ENCODE assay signal across 11 cellular contexts in the genomic region with DNA sequence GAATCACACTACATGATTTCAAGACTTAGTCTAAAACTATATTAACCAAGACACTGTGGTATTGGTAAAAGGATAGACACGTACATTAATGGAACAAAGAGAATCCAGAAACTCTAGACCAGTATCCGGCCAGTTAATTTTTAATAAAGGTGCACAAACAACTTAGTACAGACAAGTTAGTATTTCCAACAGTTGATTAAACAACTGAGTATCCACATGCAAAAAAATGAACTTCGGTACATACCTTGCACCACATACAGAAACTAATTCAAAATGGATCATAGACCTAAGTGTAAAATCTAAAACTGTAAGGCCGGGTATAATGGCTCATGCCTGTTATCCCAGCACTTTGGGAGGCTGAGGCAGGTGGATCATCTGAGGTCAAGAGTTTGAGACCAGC.
"Had no signal": no experiment of that assay in that cellular context is flagged by ENCODE, and none has a peak within 500 bp of the region (broad histone marks: within the 10 kb centered on the region; RNA-seq: fewer than 3 reads in every experiment).

No MANE protein-coding gene starts in this region.

- FAIRE-seq: H1, H54 had no signal

- H2AFZ ChIP-seq: GM23248, GM23338 had no signal

- H3K9ac ChIP-seq: GM23248 had no signal

- H3K4me2 ChIP-seq: GM23338 had no signal

- DNase-seq: GM23248, GOT3, H7, H9, HCEC 1CT, HFFc6 had no signal

- H3K4me3 ChIP-seq: GM23248, GM23338, HAP-1 had no signal

- H3K27ac ChIP-seq: GM23248 had no signal

- ATAC-seq: GM23338, HCT116 had no signal

- H3K4me1 ChIP-seq: HAP-1 had no signal
